Comparison of ENCODE assay signal across 8 cellular contexts in genomic region chr13:74133657-74134201, GRCh38. TPM values are rescaled to one million over a fixed set of nuclear protein-coding genes. Genes with fewer than 3 reads are reported as not detected.
DNase-seq lines count a peak whose midpoint lies in the region; ATAC-seq and TF ChIP-seq lines count a peak whose summit lies in the region.

No MANE protein-coding gene starts in this region.

- peak; percentile 43 for ATAC-seq in HG03342 (IDR thresholded peaks at IDR 0.05; ENCODE audit: unreplicated experiment)

- POLR2A ChIA-PET in activated CD4-positive, alpha-beta memory T cell treated with anti-CD3 and anti-CD28 coated beads, Interleukin-2, amount 10 ng/mL, durations not matched to agents 7 days and 5 days (lab: Charles Lee) = interaction anchor here (0.6 to 8.1 kb wide), 18 partner anchors 9 to 416 kb away, joined by 3 to 146 read pairs (median 9); no protein-coding TSS in a partner anchor

- peak; percentile 82 for TF ChIP-seq POLR2A in GM19193 (IDR thresholded peaks at IDR 0.05; ENCODE audit: extremely low read depth, insufficient read depth, insufficient read length)

- peaks cover 8% of the 10 kb centered on the region for H3K36me3 Mint-ChIP-seq in activated CD4-positive, alpha-beta memory T cell treated with anti-CD3 and anti-CD28 coated beads, Interleukin-2, amount 10 ng/mL, durations not matched to agents 7 days and 5 days (ENCODE audit: low read depth)

- no peaks in the 10 kb centered on the region for H3K36me3 ChIP-seq in ectodermal cell (ENCODE audit: control insufficient read depth, insufficient read depth, low read length)

- H3K27me3 ChIP-seq in ectodermal cell (ENCODE audit: control insufficient read depth, insufficient read depth, low read length, poor library complexity, severe bottlenecking) = peaks cover 12% of the 10 kb centered on the region

- peak; percentile 86 for DNase-seq in Ammon's horn (ENCODE audit: low spot score)
- peak; percentile 91 to 95 for DNase-seq in NCI-H526 (lab: John Stamatoyannopoulos, UW)
- peak; percentile 89 for DNase-seq in activated CD4-positive, alpha-beta memory T cell treated with anti-CD3 and anti-CD28 coated beads, Interleukin-2, amount 10 ng/mL, durations not matched to agents 7 days and 5 days
- peak; percentile 86 for DNase-seq in medulla oblongata (ENCODE audit: extremely low spot score)
- peak; percentile 58 to 82 (median 77) for DNase-seq in stimulated activated CD4-positive, alpha-beta T cell treated with anti-CD3 and anti-CD28 coated beads, TNF-alpha, amount 100 ng/mL, for 24 hours (ENCODE audit: low read depth in 3 of 3)

- 0 to 1% methylated on average over 27 to 31 of the region's 35 CpGs for WGBS in ectodermal cell, 2 experiments

- H3K9me3 ChIP-seq in ectodermal cell (ENCODE audit: control insufficient read depth, low read length) = no peaks in the 10 kb centered on the region

- H3K9me3 Mint-ChIP-seq in activated CD4-positive, alpha-beta memory T cell treated with anti-CD3 and anti-CD28 coated beads, Interleukin-2, amount 10 ng/mL, durations not matched to agents 7 days and 5 days = no peaks in the 10 kb centered on the region

- peaks cover 35% of the 10 kb centered on the region for H3K4me1 Mint-ChIP-seq in activated CD4-positive, alpha-beta memory T cell treated with anti-CD3 and anti-CD28 coated beads, Interleukin-2, amount 10 ng/mL, durations not matched to agents 7 days and 5 days

- CTCF ChIA-PET in activated CD4-positive, alpha-beta memory T cell treated with anti-CD3 and anti-CD28 coated beads, Interleukin-2, amount 10 ng/mL, durations not matched to agents 7 days and 5 days (lab: Charles Lee) = interaction anchor here (1.1 to 11.3 kb wide), 3 partner anchors 7 to 153 kb away, joined by 3 to 76 read pairs (median 5); no protein-coding TSS in a partner anchor

- peak overlapping the region; percentile 100 for H3K27ac Mint-ChIP-seq in activated CD4-positive, alpha-beta memory T cell treated with anti-CD3 and anti-CD28 coated beads, Interleukin-2, amount 10 ng/mL, durations not matched to agents 7 days and 5 days

- peak overlapping the region; percentile 51 for H3K4me3 ChIP-seq in ectodermal cell (ENCODE audit: insufficient read depth, low read depth, low read length)

- H3K27ac ChIP-seq in ectodermal cell (ENCODE audit: insufficient read depth, low read depth, low read length, poor library complexity, severe bottlenecking) = peak overlapping the region; percentile 77

- H3K4me3 Mint-ChIP-seq in activated CD4-positive, alpha-beta memory T cell treated with anti-CD3 and anti-CD28 coated beads, Interleukin-2, amount 10 ng/mL, durations not matched to agents 7 days and 5 days = peak overlapping the region; percentile 97

- H3K4me1 ChIP-seq in ectodermal cell (ENCODE audit: control insufficient read depth, insufficient read depth, low read length) = no peaks in the 10 kb centered on the region

- H3K27me3 Mint-ChIP-seq in activated CD4-positive, alpha-beta memory T cell treated with anti-CD3 and anti-CD28 coated beads, Interleukin-2, amount 10 ng/mL, durations not matched to agents 7 days and 5 days = no peaks in the 10 kb centered on the region

RNA-seq across cellular contexts. Expression of gene KLF12, which starts 0.5 kb away (rescaled TPM):
- total RNA-seq in activated CD4-positive, alpha-beta memory T cell treated with anti-CD3 and anti-CD28 coated beads, Interleukin-2, amount 10 ng/mL, durations not matched to agents 7 days and 5 days = 10 to 100 TPM; 32.7 to 33.5 TPM
- polyA plus RNA-seq in ectodermal cell (2013, experiment 1 of 4) = 5.9 TPM
- polyA plus RNA-seq in ectodermal cell (2013, experiment 2 of 4) = 5.8 TPM
- polyA plus RNA-seq in ectodermal cell (2013, experiment 3 of 4) = 5.2 TPM
- 5.7 TPM for polyA plus RNA-seq in ectodermal cell (2013, experiment 4 of 4)

Comparison
In these comparisons a context has a peak if more than half of its experiments do, and no peak if none do; other contexts are left out.
1. Peak in every context shown above with its lines: DNase-seq, ATAC-seq, H3K4me3 ChIP-seq and H3K27ac ChIP-seq.